ENCODE assay signal across 14 cellular contexts in the genomic region with DNA sequence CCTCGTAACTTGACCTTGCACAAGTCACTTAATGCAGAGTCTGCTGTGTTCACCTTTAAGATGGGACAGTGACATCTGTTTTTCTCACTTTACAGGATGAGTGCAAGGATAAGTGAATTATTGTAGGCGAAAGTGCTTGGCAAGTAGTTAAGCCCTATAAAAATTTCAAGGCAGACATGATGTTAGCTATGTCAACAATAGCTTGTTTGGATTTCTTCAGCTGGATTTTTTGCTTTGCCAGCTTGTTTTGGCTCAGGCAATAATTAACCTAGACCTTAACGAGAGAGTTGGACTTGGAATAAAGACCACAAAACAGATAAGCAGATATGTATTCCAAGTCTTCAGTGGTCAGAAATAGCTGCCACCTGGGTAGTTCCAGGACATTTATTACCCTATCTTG.
DNase-seq lines count a peak whose midpoint lies in the region; ATAC-seq and TF ChIP-seq lines count a peak whose summit lies in the region.
"Had no signal": no experiment of that assay in that cellular context is flagged by ENCODE, and none has a peak within 500 bp of the region (broad histone marks: within the 10 kb centered on the region; RNA-seq: fewer than 3 reads in every experiment).

No MANE protein-coding gene starts in this region.

- TF ChIP-seq CTCF in Panc1 (IDR thresholded peaks at IDR 0.05) (no peak), fibroblast of villous mesenchyme (IDR thresholded peaks at IDR 0.05; ENCODE audit: insufficient read depth, low read depth, low read length) (no peak), smooth muscle cell (IDR thresholded peaks at IDR 0.05; ENCODE audit: borderline replicate concordance, insufficient read depth, poor library complexity, severe bottlenecking) (no peak)

- peaks cover 6% of the 10 kb centered on the region for H3K4me1 ChIP-seq in Panc1 (ENCODE audit: control insufficient read depth, insufficient read depth, low read length)
- H3K4me1 ChIP-seq in smooth muscle cell (ENCODE audit: low read depth) = no peaks in the 10 kb centered on the region

- peaks cover 8% of the 10 kb centered on the region for H3F3A ChIP-seq in smooth muscle cell (ENCODE audit: low read depth)

- H3K79me2 ChIP-seq in smooth muscle cell (ENCODE audit: low read depth) = no peaks in the 10 kb centered on the region

- no peaks in the 10 kb centered on the region for H3K36me3 ChIP-seq in Panc1 (ENCODE audit: control insufficient read depth, insufficient read depth, low read length)
- no peaks in the 10 kb centered on the region for H3K36me3 ChIP-seq in smooth muscle cell (ENCODE audit: low read depth)
- H3K36me3 ChIP-seq: tibial artery had no signal

- POLR2A ChIA-PET in Panc1 (lab: Charles Lee) = no interaction called here

- ATAC-seq in Panc1 = peak; percentile 73; the same call in 1 of the 2 replicates
- ATAC-seq in HG02885 (IDR thresholded peaks at IDR 0.05; ENCODE audit: poor library complexity, unreplicated experiment) = no peak
- ATAC-seq in GM18517 (IDR thresholded peaks at IDR 0.05; ENCODE audit: unreplicated experiment) = no peak
- ATAC-seq: activated CD8-positive, alpha-beta T cell treated with anti-CD3 and anti-CD28 coated beads for 36 hours had no signal

- H3K9me3 ChIP-seq in Panc1 (ENCODE audit: control insufficient read depth, insufficient read depth, low read depth, low read length) = no peaks in the 10 kb centered on the region
- no peaks in the 10 kb centered on the region for H3K9me3 ChIP-seq in smooth muscle cell (replicated peaks; ENCODE audit: low read depth)
- H3K9me3 ChIP-seq: tibial artery had no signal

- H3K27me3 ChIP-seq in Panc1 (ENCODE audit: control insufficient read depth, insufficient read depth, low read length) (no peaks in the 10 kb centered on the region), smooth muscle cell (ENCODE audit: low read depth) (no peaks in the 10 kb centered on the region)
- H3K27me3 ChIP-seq: tibial artery had no signal

- WGBS in smooth muscle cell (ENCODE audit: low lambda C conversion rate) = 34% methylated on average over 3 of the region's 3 CpGs

- no peak overlapping the region for H3K4me2 ChIP-seq in smooth muscle cell

- H3K9ac ChIP-seq in smooth muscle cell (ENCODE audit: low read depth) = no peak overlapping the region

- CTCF ChIA-PET in Panc1 (lab: Charles Lee) = no interaction called here

- in situ Hi-C loops in Panc1 (cut with HindIII; ENCODE audit: low pct_unique_long_range_greater_than_20kb, low sequenced_read_pairs) = no loop called here

- H3K4me3 ChIP-seq in Panc1 (ENCODE audit: low read depth in 2 of 2, low read length in 2 of 2) = no peak overlapping the region
- no peak overlapping the region for H3K4me3 ChIP-seq in fibroblast of villous mesenchyme (ENCODE audit: low read depth, low read length)
- no peak overlapping the region for H3K4me3 ChIP-seq in smooth muscle cell
- H3K4me3 ChIP-seq: coronary artery, tibial artery had no signal

- DNase-seq in NCI-H1092 (lab: John Stamatoyannopoulos, UW) (peak; percentile 10), Panc1 (ENCODE audit: low read depth, low spot score) (no peak), fibroblast of villous mesenchyme (ENCODE audit: low read depth) (peak; percentile 64), smooth muscle cell (lab: John Stamatoyannopoulos, UW; ENCODE audit: unreplicated experiment) (no peak), HUDEP-2 (lab: John Stamatoyannopoulos, UW; ENCODE audit: unreplicated experiment in 76 of 76) (no peak)
- DNase-seq: activated CD8-positive, alpha-beta T cell treated with anti-CD3 and anti-CD28 coated beads for 36 hours; activated naive CD4-positive, alpha-beta T cell treated with anti-CD3 and anti-CD28 coated beads for 36 hours; CD8-positive, alpha-beta memory T cell; NCI-H1048; T-helper 2 cell; tibial artery had no signal

- H3K27ac ChIP-seq in Panc1 (ENCODE audit: low read length) (no peak overlapping the region), smooth muscle cell (ENCODE audit: low read depth) (peak overlapping the region; percentile 2)
- H3K27ac ChIP-seq: coronary artery, tibial artery had no signal

- BruUV-seq in Panc1 (replicated peaks; lab: Mats Ljungman, UMichigan) = no TSS peak

- no peaks in the 10 kb centered on the region for H4K20me1 ChIP-seq in smooth muscle cell (ENCODE audit: low read depth)

- no peak overlapping the region for H2AFZ ChIP-seq in smooth muscle cell (ENCODE audit: low read depth)

- intact Hi-C loops in Panc1 (cut with micrococcal nuclease; ENCODE audit: unreplicated experiment) = loop anchor here (1.0 kb wide), 1 partner anchor 256 kb away; no protein-coding TSS in a partner anchor

Comparison
In these comparisons a context has a peak if more than half of its experiments do, and no peak if none do; other contexts are left out.
1. DNase-seq: peak in NCI-H1092 (single experiment) and fibroblast of villous mesenchyme (single experiment); none in Panc1 (single experiment), smooth muscle cell (single experiment) and HUDEP-2 (0 of 76).